Comparison of ENCODE assay signal across 1 cellular context in the genomic region with DNA sequence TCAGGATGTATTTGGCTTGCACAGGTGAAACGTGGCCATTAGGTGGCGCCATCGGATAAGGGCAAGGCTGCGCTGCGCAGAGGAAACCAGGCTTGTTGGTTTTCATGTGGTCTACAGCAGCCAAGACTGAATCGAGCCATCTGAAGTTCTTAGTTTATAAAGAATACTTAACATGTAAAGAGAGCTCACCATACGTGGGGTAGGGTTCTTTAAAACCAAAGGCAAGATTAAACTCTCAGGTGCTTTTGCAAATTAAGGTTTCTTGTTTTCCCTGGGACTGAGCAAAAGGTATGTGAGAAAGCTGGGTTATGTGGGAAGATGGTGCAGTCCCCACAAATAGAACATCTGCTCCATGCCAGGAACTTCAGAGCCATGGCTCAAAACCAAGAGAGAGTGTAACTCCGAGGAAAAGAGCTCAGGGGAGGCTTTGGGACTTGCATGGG.
TF ChIP-seq lines count a peak whose summit lies in the region.

No MANE protein-coding gene starts in this region.

TF ChIP-seq in K562, 482 proteins besides CTCF, POLR2A, EP300 and RAD21 (continued from another document):
- no peak for TF ChIP-seq PURB (CRISPR knock-in tag; IDR thresholded peaks at IDR 0.05; ENCODE audit: low read depth)
- TF ChIP-seq RBFOX2 (IDR thresholded peaks at IDR 0.05; ENCODE audit: low read depth, low read length): no peak
- TF ChIP-seq POLR2AphosphoS5 (IDR thresholded peaks at IDR 0.05; ENCODE audit: control insufficient read depth, insufficient read depth, low read depth, low read length): no peak
- TF ChIP-seq ZNF778 (CRISPR knock-in tag; IDR thresholded peaks at IDR 0.05): no peak
- no peak for TF ChIP-seq GABPA (tag; conservative IDR thresholded peaks at IDR 0.05; ENCODE audit: low read depth)
- no peak for TF ChIP-seq ADNP (tag; IDR thresholded peaks at IDR 0.05)
- TF ChIP-seq, protein P1, sequence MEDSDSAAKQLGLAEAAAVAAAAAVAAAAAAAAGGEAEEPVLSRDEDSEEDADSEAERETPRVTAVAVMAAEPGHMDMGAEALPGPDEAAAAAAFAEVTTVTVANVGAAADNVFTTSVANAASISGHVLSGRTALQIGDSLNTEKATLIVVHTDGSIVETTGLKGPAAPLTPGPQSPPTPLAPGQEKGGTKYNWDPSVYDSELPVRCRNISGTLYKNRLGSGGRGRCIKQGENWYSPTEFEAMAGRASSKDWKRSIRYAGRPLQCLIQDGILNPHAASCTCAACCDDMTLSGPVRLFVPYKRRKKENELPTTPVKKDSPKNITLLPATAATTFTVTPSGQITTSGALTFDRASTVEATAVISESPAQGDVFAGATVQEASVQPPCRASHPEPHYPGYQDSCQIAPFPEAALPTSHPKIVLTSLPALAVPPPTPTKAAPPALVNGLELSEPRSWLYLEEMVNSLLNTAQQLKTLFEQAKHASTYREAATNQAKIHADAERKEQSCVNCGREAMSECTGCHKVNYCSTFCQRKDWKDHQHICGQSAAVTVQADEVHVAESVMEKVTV (CRISPR knock-in tag; IDR thresholded peaks at IDR 0.05): peak; percentile 96
- peak; percentile 65; the same call in 1 of the 2 replicates for TF ChIP-seq XRCC5 (IDR thresholded peaks at IDR 0.05; ENCODE audit: low read depth, low read length)
- TF ChIP-seq ZNF316 (IDR thresholded peaks at IDR 0.05): no peak
- no peak for TF ChIP-seq SETDB1 (IDR thresholded peaks at IDR 0.05; ENCODE audit: low read length)
- TF ChIP-seq PRPF4 (IDR thresholded peaks at IDR 0.05; ENCODE audit: insufficient read depth, low read depth, low read length, poor library complexity, severe bottlenecking): no peak
- TF ChIP-seq ZNF224 (CRISPR knock-in tag; IDR thresholded peaks at IDR 0.05): no peak
- no peak for TF ChIP-seq PYGO2 (tag; IDR thresholded peaks at IDR 0.05)
- TF ChIP-seq THRAP3 (IDR thresholded peaks at IDR 0.05; ENCODE audit: borderline replicate concordance): no peak
- TF ChIP-seq CC2D1A (IDR thresholded peaks at IDR 0.05): peak; percentile 88
